ENCODE assay signal across 13 cellular contexts in genomic region chr10:111392159-111392558, GRCh38.
"Had no signal": no experiment of that assay in that cellular context is flagged by ENCODE, and none has a peak within 500 bp of the region (broad histone marks: within the 10 kb centered on the region; RNA-seq: fewer than 3 reads in every experiment).

No MANE protein-coding gene starts in this region.

- H3K27me3 ChIP-seq: left lung, ovary, tibial nerve had no signal

- H3K4me1 Mint-ChIP-seq: activated CD4-positive, alpha-beta T cell treated with anti-CD3 and anti-CD28 coated beads, Interleukin-2, amount 10 ng/mL, durations not matched to agents 24 days and 14 days; activated naive CD4-positive, alpha-beta T cell treated with anti-CD3 and anti-CD28 coated beads, Interleukin-2, amount 10 ng/mL, durations not matched to agents 7 days and 5 days; brain; neural crest cell had no signal

- H3K9me3 ChIP-seq: left lung, ovary, tibial nerve had no signal

- H3K4me3 ChIP-seq: left lung, ovary, SK-N-MC, skin epidermis, tibial nerve had no signal

- H3K4me1 ChIP-seq: left lung had no signal

- H3K36me3 Mint-ChIP-seq: activated naive CD4-positive, alpha-beta T cell treated with anti-CD3 and anti-CD28 coated beads, Interleukin-2, amount 10 ng/mL, durations not matched to agents 7 days and 5 days; brain had no signal

- DNase-seq: activated CD4-positive, alpha-beta T cell treated with anti-CD3 and anti-CD28 coated beads, Interleukin-2, amount 10 ng/mL, durations not matched to agents 24 days and 14 days; activated naive CD4-positive, alpha-beta T cell treated with anti-CD3 and anti-CD28 coated beads, Interleukin-2, amount 10 ng/mL, durations not matched to agents 7 days and 5 days; cerebellar nuclear complex; dermis blood vessel endothelial cell; foreskin fibroblast; left lung; ovary; T-helper 1 cell had no signal

- H3K4me3 Mint-ChIP-seq: activated CD4-positive, alpha-beta T cell treated with anti-CD3 and anti-CD28 coated beads, Interleukin-2, amount 10 ng/mL, durations not matched to agents 24 days and 14 days; activated naive CD4-positive, alpha-beta T cell treated with anti-CD3 and anti-CD28 coated beads, Interleukin-2, amount 10 ng/mL, durations not matched to agents 7 days and 5 days; brain; neural crest cell had no signal

- H3K27ac ChIP-seq: left lung, ovary, SK-N-MC, tibial nerve had no signal

- H3K27ac Mint-ChIP-seq: activated CD4-positive, alpha-beta T cell treated with anti-CD3 and anti-CD28 coated beads, Interleukin-2, amount 10 ng/mL, durations not matched to agents 24 days and 14 days; activated naive CD4-positive, alpha-beta T cell treated with anti-CD3 and anti-CD28 coated beads, Interleukin-2, amount 10 ng/mL, durations not matched to agents 7 days and 5 days had no signal

- H3K9me3 Mint-ChIP-seq: activated CD4-positive, alpha-beta T cell treated with anti-CD3 and anti-CD28 coated beads, Interleukin-2, amount 10 ng/mL, durations not matched to agents 24 days and 14 days; activated naive CD4-positive, alpha-beta T cell treated with anti-CD3 and anti-CD28 coated beads, Interleukin-2, amount 10 ng/mL, durations not matched to agents 7 days and 5 days had no signal

- ATAC-seq: left lung had no signal

- H3K36me3 ChIP-seq: left lung, ovary, tibial nerve had no signal

- H3K27me3 Mint-ChIP-seq: activated CD4-positive, alpha-beta T cell treated with anti-CD3 and anti-CD28 coated beads, Interleukin-2, amount 10 ng/mL, durations not matched to agents 24 days and 14 days; activated naive CD4-positive, alpha-beta T cell treated with anti-CD3 and anti-CD28 coated beads, Interleukin-2, amount 10 ng/mL, durations not matched to agents 7 days and 5 days; brain had no signal
